In genomic region chr6:35082046-35082732, GRCh38 we compare ENCODE assay signal across 17 cellular contexts. TPM values are rescaled to one million over a fixed set of nuclear protein-coding genes. Genes with fewer than 3 reads are reported as not detected.
A peak's percentile ranks its signal among the peaks of the same experiment; 100 is the strongest.
DNase-seq lines count a peak whose midpoint lies in the region; ATAC-seq and TF ChIP-seq lines count a peak whose summit lies in the region.
"Had no signal": no experiment of that assay in that cellular context is flagged by ENCODE, and none has a peak within 500 bp of the region (broad histone marks: within the 10 kb centered on the region; RNA-seq: fewer than 3 reads in every experiment).

No MANE protein-coding gene starts in this region.

- DNase-seq in CD14-positive monocyte (ENCODE audit: low spot score) (peak; percentile 30), iPS-NIHi11 (ENCODE audit: low spot score) (peak; percentile 52), GM03348 (ENCODE audit: low spot score) (no peak), DMS153 (lab: John Stamatoyannopoulos, UW) (no peak)
- DNase-seq: activated CD4-positive, alpha-beta T cell treated with anti-CD3 and anti-CD28 coated beads for 4 hours; BE2C; erythroblast; NCI-H1930; NCI-H69; stimulated activated CD4-positive, alpha-beta T cell treated with anti-CD3 and anti-CD28 coated beads, Interleukin-1b, Interleukin-23, amount 100 ng/mL, for 48 hours had no signal

- peaks cover 77 to 95% of the 10 kb centered on the region in 2 donors for H3K36me3 Mint-ChIP-seq in CD14-positive monocyte

- TF ChIP-seq CTCF in CD14-positive monocyte (IDR thresholded peaks at IDR 0.05) = no peak

- H3K4me3 Mint-ChIP-seq in CD14-positive monocyte = no peak overlapping the region
- H3K4me3 Mint-ChIP-seq: memory B cell had no signal

- H3K27ac ChIP-seq in rectal smooth muscle tissue (ENCODE audit: low read depth, low read length) = peak overlapping the region; percentile 44

- TF ChIP-seq EP300 in Ishikawa (IDR thresholded peaks at IDR 0.05; ENCODE audit: borderline replicate concordance) = peak; percentile 37; the same call in 1 of the 2 replicates

- H3K4me1 ChIP-seq in rectal smooth muscle tissue (ENCODE audit: control insufficient read depth, insufficient read depth, low read length) = no peaks in the 10 kb centered on the region
- H3K4me1 ChIP-seq: BE2C had no signal

- no peak overlapping the region for H3K4me3 ChIP-seq in rectal smooth muscle tissue (ENCODE audit: low read length)
- H3K4me3 ChIP-seq: GM12878 had no signal

- no peak overlapping the region for H3K9ac ChIP-seq in rectal smooth muscle tissue (ENCODE audit: low read length)

- H3K4me1 Mint-ChIP-seq in CD14-positive monocyte = peaks cover 23% of the 10 kb centered on the region
- H3K4me1 Mint-ChIP-seq: memory B cell had no signal

- intact Hi-C loops in CD14-positive monocyte (cut with micrococcal nuclease) = no loop called here

- ATAC-seq in HG03442 (IDR thresholded peaks at IDR 0.05; ENCODE audit: unreplicated experiment) = no peak
- ATAC-seq in GM18511 (IDR thresholded peaks at IDR 0.05; ENCODE audit: unreplicated experiment) = no peak
- ATAC-seq: GM12878 had no signal

- H3K9me3 Mint-ChIP-seq in CD14-positive monocyte = peaks cover 0 to 1% (median 0%) of the 10 kb centered on the region in 7 donors
- H3K9me3 Mint-ChIP-seq: activated T-helper 2 cell treated with anti-CD3 and anti-CD28 coated beads, Interferon-gamma antibody, Interleukin-2, Interleukin-4, amounts not matched to agents 10 μg/mL and 5 μg/mL and 100 μg/mL, durations not matched to agents 14 hours and 24 hours and 36 hours; memory B cell had no signal

- peaks cover 0 to 4% (median 0%) of the 10 kb centered on the region in 3 donors for H3K27me3 Mint-ChIP-seq in CD14-positive monocyte (ENCODE audit: low read depth in 3 of 3)
- H3K27me3 Mint-ChIP-seq: memory B cell had no signal

- peak; percentile 11; the same call in 1 of the 2 replicates for TF ChIP-seq RAD21 in Ishikawa (IDR thresholded peaks at IDR 0.05; ENCODE audit: low read depth)

- no peaks in the 10 kb centered on the region for H3K27me3 ChIP-seq in rectal smooth muscle tissue (ENCODE audit: control insufficient read depth, insufficient read depth, low read length)
- H3K27me3 ChIP-seq: BE2C had no signal

- peak overlapping the region in 5 of 7 donors; percentile 70 to 91 (median 86) for H3K27ac Mint-ChIP-seq in CD14-positive monocyte
- H3K27ac Mint-ChIP-seq: activated T-helper 2 cell treated with anti-CD3 and anti-CD28 coated beads, Interferon-gamma antibody, Interleukin-2, Interleukin-4, amounts not matched to agents 10 μg/mL and 5 μg/mL and 100 μg/mL, durations not matched to agents 14 hours and 24 hours and 36 hours; memory B cell had no signal

- peaks cover 71% of the 10 kb centered on the region for H3K36me3 ChIP-seq in rectal smooth muscle tissue (ENCODE audit: control insufficient read depth, insufficient read depth, low read length)

TF ChIP-seq in Ishikawa, 13 proteins besides CTCF, POLR2A, EP300 and RAD21:
- TF ChIP-seq CREB1 (IDR thresholded peaks at IDR 0.05; ENCODE audit: low read depth) (no peak), TCF12 (IDR thresholded peaks at IDR 0.05; ENCODE audit: low read depth) (peak; percentile 82; the same call in 1 of the 2 replicates), YY1 (IDR thresholded peaks at IDR 0.05; ENCODE audit: low read depth) (no peak; the same call in 1 of the 2 replicates), REST (IDR thresholded peaks at IDR 0.05; ENCODE audit: low read depth) (no peak), TEAD4 (IDR thresholded peaks at IDR 0.05) (peak; percentile 78), NFIC (IDR thresholded peaks at IDR 0.05) (peak; percentile 75), TAF1 (IDR thresholded peaks at IDR 0.05; ENCODE audit: low read depth) (no peak), MAX (IDR thresholded peaks at IDR 0.05) (peak; percentile 65; the same call in 1 of the 2 replicates), USF1 (IDR thresholded peaks at IDR 0.05) (no peak; the same call in none of the 2 replicates), CEBPB (IDR thresholded peaks at IDR 0.05) (no peak), EGR1 (IDR thresholded peaks at IDR 0.05) (no peak), FOXM1 (IDR thresholded peaks at IDR 0.05; ENCODE audit: borderline replicate concordance, low read depth) (peak; percentile 49; the same call in 1 of the 2 replicates), ZBTB7A (IDR thresholded peaks at IDR 0.05; ENCODE audit: low read depth) (no peak; the same call in 1 of the 2 replicates)

RNA-seq across cellular contexts. Expression of gene TCP11, which starts 59.0 kb away (rescaled TPM):
- not detected for polyA plus RNA-seq in CD14-positive monocyte
- polyA plus RNA-seq: GM12878 had no signal

Comparison
In these comparisons a context has a peak if more than half of its experiments do, and no peak if none do; other contexts are left out.
1. DNase-seq: peak in CD14-positive monocyte (single experiment) and iPS-NIHi11 (single experiment); none in GM03348 (single experiment) and DMS153 (single experiment).